ENCODE assay signal across 8 cellular contexts in the genomic region with DNA sequence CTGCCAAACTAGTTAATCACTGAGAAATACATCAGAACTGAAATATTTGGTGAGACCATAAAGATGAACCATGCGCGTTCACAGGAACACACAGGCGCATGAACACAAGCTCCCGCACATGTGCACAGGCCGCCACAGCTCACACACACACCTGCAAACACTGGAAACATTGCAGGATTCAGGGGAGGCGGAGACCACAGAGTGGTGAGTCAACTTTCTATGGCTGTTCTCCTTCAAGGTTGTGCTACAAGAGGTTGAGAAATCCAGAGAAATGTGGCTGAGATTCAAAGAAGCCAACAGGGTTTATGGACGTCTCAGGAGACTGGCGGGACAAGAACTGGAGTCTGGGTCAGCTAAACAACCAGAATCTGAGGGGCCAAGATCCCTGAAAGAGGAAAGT. TPM values are rescaled to one million over a fixed set of nuclear protein-coding genes. Genes with fewer than 3 reads are reported as not detected.
DNase-seq lines count a peak whose midpoint lies in the region; ATAC-seq lines count a peak whose summit lies in the region.

No MANE protein-coding gene starts in this region.

- intact Hi-C loops in Right ventricle myocardium superior (cut with DNase I), result no loop called here

- peak; percentile 34 for ATAC-seq in Right ventricle myocardium superior (ENCODE audit: poor library complexity)
- ATAC-seq in GM21390 (IDR thresholded peaks at IDR 0.05; ENCODE audit: unreplicated experiment), result no peak
- no peak for ATAC-seq in GM18502 (IDR thresholded peaks at IDR 0.05; ENCODE audit: poor library complexity, unreplicated experiment)
- ATAC-seq in GM18520 (IDR thresholded peaks at IDR 0.05; ENCODE audit: unreplicated experiment), result no peak

- DNase-seq in HK-2 (ENCODE audit: unreplicated experiment), result peak; percentile 25
- DNase-seq in activated T-cell treated with anti-CD3 and anti-CD28 coated beads, Interleukin-2, amount 50 U/mL, for 1 hour, result peak; percentile 57
- DNase-seq in Right ventricle myocardium superior, result no peak
- DNase-seq in stimulated activated CD4-positive, alpha-beta T cell treated with anti-CD3 and anti-CD28 coated beads, TNF-alpha, amount 100 ng/mL, for 24 hours (ENCODE audit: low read depth in 3 of 3), result peak in 2 of 3 experiments; percentile 41 to 70
- DNase-seq in UCSD-AML1 (lab: John Stamatoyannopoulos, UW; ENCODE audit: unreplicated experiment), result no peak

RNA-seq across cellular contexts. Expression of a gene that starts 17.8 kb away (rescaled TPM):
- 43.8 TPM for total RNA-seq in Right ventricle myocardium superior

RNA-seq across cellular contexts. Expression of a gene that starts 44.9 kb away (rescaled TPM):
- 29.5 TPM for total RNA-seq in Right ventricle myocardium superior

Comparison
In these comparisons a context has a peak if more than half of its experiments do, and no peak if none do; other contexts are left out.
1. DNase-seq: peak in HK-2 (single experiment), activated T-cell treated with anti-CD3 and anti-CD28 coated beads, Interleukin-2, amount 50 U/mL, for 1 hour (single experiment) and stimulated activated CD4-positive, alpha-beta T cell treated with anti-CD3 and anti-CD28 coated beads, TNF-alpha, amount 100 ng/mL, for 24 hours (2 of 3); none in Right ventricle myocardium superior (single experiment) and UCSD-AML1 (single experiment).